Comparison of ENCODE assay signal across 8 cellular contexts in the genomic region with DNA sequence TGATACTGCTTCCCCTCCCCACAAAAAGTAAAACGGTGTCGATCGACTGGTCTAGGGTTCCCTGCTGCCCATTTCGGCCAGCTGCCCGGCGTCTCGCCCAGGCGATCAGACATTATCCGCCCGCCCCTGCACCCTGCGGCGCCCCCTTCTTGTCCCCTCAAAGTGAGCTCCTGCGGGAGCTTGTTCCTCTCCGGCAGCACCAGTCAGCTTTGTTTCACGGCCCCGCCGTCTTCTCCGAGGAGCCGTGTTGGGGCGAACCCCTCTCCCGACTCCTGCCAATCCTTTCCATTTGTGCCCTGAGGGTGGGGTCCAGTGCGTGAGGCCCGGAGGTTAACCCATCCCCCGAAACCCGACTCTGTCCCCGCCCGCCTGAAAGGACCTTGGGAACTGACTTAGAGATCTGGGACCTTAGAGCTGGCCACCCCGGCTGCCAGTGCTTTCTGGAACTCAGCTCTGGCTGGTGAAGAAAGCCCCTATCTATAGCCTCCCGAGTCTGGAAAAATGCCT. TPM values are rescaled to one million over a fixed set of nuclear protein-coding genes. Genes with fewer than 3 reads are reported as not detected.
A peak's percentile ranks its signal among the peaks of the same experiment; 100 is the strongest.
DNase-seq lines count a peak whose midpoint lies in the region; ATAC-seq and TF ChIP-seq lines count a peak whose summit lies in the region.

No MANE protein-coding gene starts in this region.

- TF ChIP-seq CTCF in DND-41 (IDR thresholded peaks at IDR 0.05; ENCODE audit: borderline replicate concordance, extremely low read depth, low read length, poor library complexity, severe bottlenecking) (no peak), SU-DHL-6 (IDR thresholded peaks at IDR 0.05; ENCODE audit: insufficient read depth, low read length, poor library complexity, severe bottlenecking) (no peak), ascending aorta (IDR thresholded peaks at IDR 0.05) (no peak)

- H3K4me1 ChIP-seq in DND-41 (ENCODE audit: insufficient read depth, low read length), result peaks cover 54% of the 10 kb centered on the region
- H3K4me1 ChIP-seq in ascending aorta, result peaks cover 3 to 17% of the 10 kb centered on the region in 2 donors
- peaks cover 6% of the 10 kb centered on the region for H3K4me1 ChIP-seq in right cardiac atrium (ENCODE audit: control insufficient read depth, insufficient read depth, low read length)

- WGBS in right cardiac atrium, result under 1% methylated on average over 29 of the region's 29 CpGs

- H3K4me3 ChIP-seq in DND-41 (ENCODE audit: low read depth in 1 of 2, low read length in 2 of 2) (peak overlapping the region; percentile 92 to 94), SU-DHL-6 (ENCODE audit: insufficient read depth, low read length, poor library complexity, severe bottlenecking) (peak overlapping the region; percentile 94), ascending aorta (peak overlapping the region; percentile 79 to 89), right cardiac atrium (ENCODE audit: low read length) (peak overlapping the region; percentile 79)

- H4K20me1 ChIP-seq in DND-41 (ENCODE audit: insufficient read depth, low read length) (peaks cover 27% of the 10 kb centered on the region), SU-DHL-6 (ENCODE audit: low read depth, low read length) (peaks cover 4% of the 10 kb centered on the region; the same call in 1 of the 2 replicates)

- H3K9me3 ChIP-seq in DND-41 (ENCODE audit: insufficient read depth, low read length, severe bottlenecking), result no peaks in the 10 kb centered on the region
- no peaks in the 10 kb centered on the region for H3K9me3 ChIP-seq in SU-DHL-6 (ENCODE audit: insufficient read depth, low read length)
- H3K9me3 ChIP-seq in ascending aorta, result no peaks in the 10 kb centered on the region
- no peaks in the 10 kb centered on the region for H3K9me3 ChIP-seq in right cardiac atrium (ENCODE audit: control insufficient read depth, low read length)

- peaks cover 82% of the 10 kb centered on the region for H3K79me2 ChIP-seq in DND-41 (ENCODE audit: insufficient read depth, low read length)
- peaks cover 54% of the 10 kb centered on the region for H3K79me2 ChIP-seq in SU-DHL-6 (ENCODE audit: insufficient read depth, low read length)

- no peaks in the 10 kb centered on the region for H3K27me3 ChIP-seq in DND-41 (ENCODE audit: insufficient read depth, low read length, poor library complexity)
- no peaks in the 10 kb centered on the region for H3K27me3 ChIP-seq in SU-DHL-6 (ENCODE audit: low read length)
- no peaks in the 10 kb centered on the region for H3K27me3 ChIP-seq in ascending aorta
- H3K27me3 ChIP-seq in right cardiac atrium (ENCODE audit: control insufficient read depth, insufficient read depth), result no peaks in the 10 kb centered on the region

- H3F3A ChIP-seq in SU-DHL-6 (ENCODE audit: insufficient read depth), result peaks cover 7% of the 10 kb centered on the region; the same call in 1 of the 2 replicates

- H3K9me2 ChIP-seq in SU-DHL-6 (replicated peaks; ENCODE audit: insufficient read depth, low read length), result no peaks in the 10 kb centered on the region

- peak overlapping the region; percentile 89 for H3K9ac ChIP-seq in DND-41 (ENCODE audit: low read depth, low read length)
- H3K9ac ChIP-seq in SU-DHL-6 (ENCODE audit: low read length), result peak overlapping the region; percentile 100

- H3K36me3 ChIP-seq in DND-41 (ENCODE audit: insufficient read depth, low read length) (peaks cover 27% of the 10 kb centered on the region), SU-DHL-6 (ENCODE audit: low read length) (peaks cover 6% of the 10 kb centered on the region; the same call in 1 of the 2 replicates), ascending aorta (peaks cover 4 to 6% of the 10 kb centered on the region in 2 donors)

- peak; percentile 48 for DNase-seq in DND-41
- DNase-seq in ascending aorta (ENCODE audit: low spot score in 2 of 2), result peak in 1 of 2 donors; percentile 76
- DNase-seq in right cardiac atrium, result peak; percentile 71 to 84 (median 80)
- DNase-seq in posterior cingulate gyrus, result peak in 9 of 10 donors; percentile 18 to 91 (median 34)
- no peak for DNase-seq in GOT3 (lab: John Stamatoyannopoulos, UW)

- peak overlapping the region; percentile 80 for H2AFZ ChIP-seq in DND-41 (ENCODE audit: low read depth, low read length)
- peak overlapping the region; percentile 99 for H2AFZ ChIP-seq in SU-DHL-6 (ENCODE audit: low read depth, low read length, severe bottlenecking)

- H3K4me2 ChIP-seq in DND-41 (ENCODE audit: insufficient read depth, low read length) (peak overlapping the region; percentile 78), SU-DHL-6 (ENCODE audit: low read depth, low read length, poor library complexity, severe bottlenecking) (peak overlapping the region; percentile 98)

- ATAC-seq in DND-41 (ENCODE audit: insufficient read depth, low read depth) (0 out of 3 replicates have a peak, but pooled peaks have one; percentile 10), HG03521 (IDR thresholded peaks at IDR 0.05; ENCODE audit: unreplicated experiment) (peak; percentile 2), right cardiac atrium (peak; percentile 49 to 64), HG03095 (IDR thresholded peaks at IDR 0.05; ENCODE audit: unreplicated experiment) (no peak)

- H3K27ac ChIP-seq in DND-41 (ENCODE audit: low read length) (peak overlapping the region; percentile 99), SU-DHL-6 (ENCODE audit: low read depth, low read length) (peak overlapping the region; percentile 53), ascending aorta (peak overlapping the region; percentile 94 to 98), right cardiac atrium (ENCODE audit: low read length) (peak overlapping the region; percentile 99)

- intact Hi-C loops in ascending aorta (cut with DNase I), result loop anchor here (1.0 to 10.0 kb wide), 8 partner anchors 145 to 533 kb away; a partner anchor contains a TSS
- intact Hi-C loops in right cardiac atrium (cut with DNase I), result no loop called here
- intact Hi-C loops in posterior cingulate gyrus (cut with DNase I), result loop anchor here (1.0 to 10.0 kb wide), 6 partner anchors 39 to 213 kb away; a partner anchor contains a TSS

RNA-seq across cellular contexts. Expression of a gene that starts 0.5 kb away (rescaled TPM):
- total RNA-seq in ascending aorta (42.6 TPM), right cardiac atrium (100 to 1,000 TPM; 153 to 216 (median 180) TPM)
- polyA plus RNA-seq in right cardiac atrium, result 260 TPM

RNA-seq across cellular contexts. Expression of a gene that starts 4.9 kb away (rescaled TPM):
- not detected for total RNA-seq in ascending aorta
- total RNA-seq in right cardiac atrium, result 1 to 10 TPM; 6.9 to 7.5 (median 7.1) TPM
- polyA plus RNA-seq in right cardiac atrium, result 5.9 TPM

RNA-seq across cellular contexts. Expression of a gene that starts 39.8 kb away (rescaled TPM):
- total RNA-seq in ascending aorta, result 6.0 TPM
- total RNA-seq in right cardiac atrium, result 10 to 100 TPM; 33.5 to 42.0 (median 37.5) TPM
- 71.3 TPM for polyA plus RNA-seq in right cardiac atrium

Comparison
In these comparisons a context has a peak if more than half of its experiments do, and no peak if none do; other contexts are left out.
1. intact Hi-C loops: an anchor here in ascending aorta (1.0 to 10.0 kb wide) and posterior cingulate gyrus (1.0 to 10.0 kb wide); none called in right cardiac atrium.